10 cellular contexts compared by ENCODE assay signal in genomic region chr4:109389367-109390118, GRCh38. TPM values are rescaled to one million over a fixed set of nuclear protein-coding genes. Genes with fewer than 3 reads are reported as not detected.
A peak's percentile ranks its signal among the peaks of the same experiment; 100 is the strongest.
DNase-seq lines count a peak whose midpoint lies in the region; ATAC-seq lines count a peak whose summit lies in the region.
"Had no signal": no experiment of that assay in that cellular context is flagged by ENCODE, and none has a peak within 500 bp of the region (broad histone marks: within the 10 kb centered on the region; RNA-seq: fewer than 3 reads in every experiment).

No MANE protein-coding gene starts in this region.

- peaks cover 2% of the 10 kb centered on the region for H3K4me1 ChIP-seq in mesendoderm (ENCODE audit: control insufficient read depth, low read depth, low read length)
- H3K4me1 ChIP-seq: upper lobe of left lung had no signal

- no peak overlapping the region for H3K23ac ChIP-seq in mesendoderm (ENCODE audit: low read length)

- H3K27ac ChIP-seq in mesendoderm (ENCODE audit: low read depth, low read length), result no peak overlapping the region
- H3K27ac ChIP-seq: HL-60, upper lobe of left lung had no signal

- no peak overlapping the region for H3K4me2 ChIP-seq in mesendoderm (ENCODE audit: low read length)

- H4K8ac ChIP-seq in mesendoderm (ENCODE audit: low read depth, low read length), result no peak overlapping the region

- H3K4me3 ChIP-seq in H7 (ENCODE audit: insufficient read depth, low read depth, low read length) (no peak overlapping the region), mesendoderm (ENCODE audit: low read length) (no peak overlapping the region)
- H3K4me3 ChIP-seq: upper lobe of left lung had no signal

- H2BK5ac ChIP-seq in mesendoderm (ENCODE audit: low read length), result no peak overlapping the region

- no peak overlapping the region for H3K4ac ChIP-seq in mesendoderm (ENCODE audit: low read depth, low read length)

- no peaks in the 10 kb centered on the region for H3K79me2 ChIP-seq in mesendoderm (ENCODE audit: control insufficient read depth, insufficient read depth, low read length)

- no peak overlapping the region for H3K9ac ChIP-seq in mesendoderm (ENCODE audit: low read length)

- no peak overlapping the region for H2BK15ac ChIP-seq in mesendoderm (replicated peaks; ENCODE audit: low read depth)

- H2AK5ac ChIP-seq in mesendoderm (ENCODE audit: low read length), result no peak overlapping the region

- H3K36me3 ChIP-seq in H7 (replicated peaks; ENCODE audit: control insufficient read depth, insufficient read depth, low read length) (no peaks in the 10 kb centered on the region), mesendoderm (ENCODE audit: control insufficient read depth, insufficient read depth, low read length) (no peaks in the 10 kb centered on the region)
- H3K36me3 ChIP-seq: upper lobe of left lung had no signal

- ATAC-seq in GM18907 (IDR thresholded peaks at IDR 0.05; ENCODE audit: unreplicated experiment), result peak; percentile 70

- no CpG with 5 or more reads among the region's 7 CpGs for WGBS in mesendoderm (ENCODE audit: extremely low coverage, insufficient coverage, low lambda C conversion rate)

- H3K79me1 ChIP-seq in mesendoderm (ENCODE audit: low read length), result no peaks in the 10 kb centered on the region

- no peak overlapping the region for H3K18ac ChIP-seq in mesendoderm (ENCODE audit: low read length)

- DNase-seq in H7 (peak; percentile 38), NCI-H460 (ENCODE audit: extremely low read depth, low read depth) (peak; percentile 32), mesendoderm (peak; percentile 46), activated T-cell treated with anti-CD3 and anti-CD28 coated beads for 4 hours (no peak), NCI-H1436 treated with DMSO at 0.1 percent for 48 hours (lab: John Stamatoyannopoulos, UW) (no peak), HuH-7 (ENCODE audit: low spot score) (no peak)
- DNase-seq in stimulated activated CD4-positive, alpha-beta T cell treated with anti-CD3 and anti-CD28 coated beads, Interleukin-4, amount 100 ng/mL, for 1 hour, result no peak
- DNase-seq: upper lobe of left lung had no signal

- H3K27me3 ChIP-seq in H7 (ENCODE audit: control insufficient read depth, insufficient read depth, low read length) (no peaks in the 10 kb centered on the region), mesendoderm (ENCODE audit: insufficient read depth, low read length, poor library complexity) (no peaks in the 10 kb centered on the region)
- H3K27me3 ChIP-seq: upper lobe of left lung had no signal

- H2BK120ac ChIP-seq in mesendoderm (ENCODE audit: low read depth, low read length), result no peak overlapping the region

- no peak overlapping the region for H4K5ac ChIP-seq in mesendoderm (ENCODE audit: low read length)

- H3K56ac ChIP-seq in mesendoderm (ENCODE audit: low read length), result no peak overlapping the region

RNA-seq across cellular contexts. Expression of gene SEC24B, which starts 44.1 kb away (rescaled TPM):
- 21.4 and 21.7 TPM in 2 replicates for total RNA-seq in H7 (2014; rRNA removed; shearing (Covaris generic))
- 16.9 and 17.3 TPM in 2 replicates for total RNA-seq in NCI-H460 (2014; rRNA removed; shearing (Covaris generic))
- 7.4 and 14.4 TPM in 2 replicates for polyA plus RNA-seq in NCI-H460 (2014; cell fraction: nucleus; rRNA removed)
- 19.4 TPM for polyA plus RNA-seq in mesendoderm (2013, experiment 1 of 2)
- 18.5 TPM for polyA plus RNA-seq in mesendoderm (2013, experiment 2 of 2)

Comparison
In these comparisons a context has a peak if more than half of its experiments do, and no peak if none do; other contexts are left out.
1. DNase-seq: peak in H7 (single experiment), NCI-H460 (single experiment) and mesendoderm (single experiment); none in activated T-cell treated with anti-CD3 and anti-CD28 coated beads for 4 hours (single experiment), NCI-H1436 treated with DMSO at 0.1 percent for 48 hours (single experiment), stimulated activated CD4-positive, alpha-beta T cell treated with anti-CD3 and anti-CD28 coated beads, Interleukin-4, amount 100 ng/mL, for 1 hour (single experiment) and HuH-7 (single experiment).